1 cellular context compared by ENCODE assay signal in the genomic region with DNA sequence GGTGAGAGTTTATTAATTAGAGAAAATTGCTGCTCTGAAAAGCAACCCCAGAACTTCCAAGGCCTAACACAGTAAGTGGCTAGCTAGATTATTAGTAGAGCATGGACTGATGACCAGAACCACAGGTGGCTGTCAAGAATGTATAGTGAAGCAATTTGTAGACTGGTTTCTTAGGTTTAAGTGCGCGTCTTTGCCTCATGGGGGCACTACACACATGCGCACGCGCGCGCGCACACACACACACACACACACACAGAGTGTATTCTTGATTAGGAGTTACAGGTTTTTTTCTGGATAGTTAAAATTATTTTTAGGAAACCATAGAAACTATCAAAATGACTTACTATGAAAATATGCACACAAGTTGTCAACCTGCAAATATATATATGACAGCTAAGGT.
TF ChIP-seq lines count a peak whose summit lies in the region.

No MANE protein-coding gene starts in this region.

TF ChIP-seq in GM12878, 131 proteins besides CTCF, POLR2A, EP300 and RAD21 (continued from another document):
- TF ChIP-seq, protein P1, sequence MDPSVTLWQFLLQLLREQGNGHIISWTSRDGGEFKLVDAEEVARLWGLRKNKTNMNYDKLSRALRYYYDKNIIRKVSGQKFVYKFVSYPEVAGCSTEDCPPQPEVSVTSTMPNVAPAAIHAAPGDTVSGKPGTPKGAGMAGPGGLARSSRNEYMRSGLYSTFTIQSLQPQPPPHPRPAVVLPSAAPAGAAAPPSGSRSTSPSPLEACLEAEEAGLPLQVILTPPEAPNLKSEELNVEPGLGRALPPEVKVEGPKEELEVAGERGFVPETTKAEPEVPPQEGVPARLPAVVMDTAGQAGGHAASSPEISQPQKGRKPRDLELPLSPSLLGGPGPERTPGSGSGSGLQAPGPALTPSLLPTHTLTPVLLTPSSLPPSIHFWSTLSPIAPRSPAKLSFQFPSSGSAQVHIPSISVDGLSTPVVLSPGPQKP (IDR thresholded peaks at IDR 0.05; ENCODE audit: low read depth, low read length) = no peak
- TF ChIP-seq SREBF1 (IDR thresholded peaks at IDR 0.05; ENCODE audit: low read length) = no peak
- no peak for TF ChIP-seq SUZ12 (IDR thresholded peaks at IDR 0.05; ENCODE audit: unreplicated experiment)
- TF ChIP-seq, protein P2, sequence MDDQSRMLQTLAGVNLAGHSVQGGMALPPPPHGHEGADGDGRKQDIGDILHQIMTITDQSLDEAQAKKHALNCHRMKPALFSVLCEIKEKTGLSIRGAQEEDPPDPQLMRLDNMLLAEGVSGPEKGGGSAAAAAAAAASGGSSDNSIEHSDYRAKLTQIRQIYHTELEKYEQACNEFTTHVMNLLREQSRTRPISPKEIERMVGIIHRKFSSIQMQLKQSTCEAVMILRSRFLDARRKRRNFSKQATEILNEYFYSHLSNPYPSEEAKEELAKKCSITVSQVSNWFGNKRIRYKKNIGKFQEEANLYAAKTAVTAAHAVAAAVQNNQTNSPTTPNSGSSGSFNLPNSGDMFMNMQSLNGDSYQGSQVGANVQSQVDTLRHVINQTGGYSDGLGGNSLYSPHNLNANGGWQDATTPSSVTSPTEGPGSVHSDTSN (IDR thresholded peaks at IDR 0.05; ENCODE audit: insufficient replicate concordance, low read depth, low read length) = no peak
- TF ChIP-seq, protein P3, sequence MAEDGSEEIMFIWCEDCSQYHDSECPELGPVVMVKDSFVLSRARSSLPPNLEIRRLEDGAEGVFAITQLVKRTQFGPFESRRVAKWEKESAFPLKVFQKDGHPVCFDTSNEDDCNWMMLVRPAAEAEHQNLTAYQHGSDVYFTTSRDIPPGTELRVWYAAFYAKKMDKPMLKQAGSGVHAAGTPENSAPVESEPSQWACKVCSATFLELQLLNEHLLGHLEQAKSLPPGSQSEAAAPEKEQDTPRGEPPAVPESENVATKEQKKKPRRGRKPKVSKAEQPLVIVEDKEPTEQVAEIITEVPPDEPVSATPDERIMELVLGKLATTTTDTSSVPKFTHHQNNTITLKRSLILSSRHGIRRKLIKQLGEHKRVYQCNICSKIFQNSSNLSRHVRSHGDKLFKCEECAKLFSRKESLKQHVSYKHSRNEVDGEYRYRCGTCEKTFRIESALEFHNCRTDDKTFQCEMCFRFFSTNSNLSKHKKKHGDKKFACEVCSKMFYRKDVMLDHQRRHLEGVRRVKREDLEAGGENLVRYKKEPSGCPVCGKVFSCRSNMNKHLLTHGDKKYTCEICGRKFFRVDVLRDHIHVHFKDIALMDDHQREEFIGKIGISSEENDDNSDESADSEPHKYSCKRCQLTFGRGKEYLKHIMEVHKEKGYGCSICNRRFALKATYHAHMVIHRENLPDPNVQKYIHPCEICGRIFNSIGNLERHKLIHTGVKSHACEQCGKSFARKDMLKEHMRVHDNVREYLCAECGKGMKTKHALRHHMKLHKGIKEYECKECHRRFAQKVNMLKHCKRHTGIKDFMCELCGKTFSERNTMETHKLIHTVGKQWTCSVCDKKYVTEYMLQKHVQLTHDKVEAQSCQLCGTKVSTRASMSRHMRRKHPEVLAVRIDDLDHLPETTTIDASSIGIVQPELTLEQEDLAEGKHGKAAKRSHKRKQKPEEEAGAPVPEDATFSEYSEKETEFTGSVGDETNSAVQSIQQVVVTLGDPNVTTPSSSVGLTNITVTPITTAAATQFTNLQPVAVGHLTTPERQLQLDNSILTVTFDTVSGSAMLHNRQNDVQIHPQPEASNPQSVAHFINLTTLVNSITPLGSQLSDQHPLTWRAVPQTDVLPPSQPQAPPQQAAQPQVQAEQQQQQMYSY (CRISPR knock-in tag; IDR thresholded peaks at IDR 0.05) = no peak
- TF ChIP-seq STAT3 (IDR thresholded peaks at IDR 0.05; ENCODE audit: low read depth, low read length) = no peak
- no peak for TF ChIP-seq EED (IDR thresholded peaks at IDR 0.05; ENCODE audit: low read depth)
- no peak for TF ChIP-seq ATF7 (IDR thresholded peaks at IDR 0.05; ENCODE audit: low read depth)
- TF ChIP-seq RAD51 (IDR thresholded peaks at IDR 0.05) = no peak
- TF ChIP-seq CBFB (IDR thresholded peaks at IDR 0.05; ENCODE audit: low read depth) = no peak
- TF ChIP-seq SIX5 (IDR thresholded peaks at IDR 0.05; ENCODE audit: low read depth, low read length, severe bottlenecking) = no peak
- no peak for TF ChIP-seq RELA (IDR thresholded peaks at IDR 0.05; ENCODE audit: borderline replicate concordance, partially characterized antibody)
- TF ChIP-seq, protein P4, sequence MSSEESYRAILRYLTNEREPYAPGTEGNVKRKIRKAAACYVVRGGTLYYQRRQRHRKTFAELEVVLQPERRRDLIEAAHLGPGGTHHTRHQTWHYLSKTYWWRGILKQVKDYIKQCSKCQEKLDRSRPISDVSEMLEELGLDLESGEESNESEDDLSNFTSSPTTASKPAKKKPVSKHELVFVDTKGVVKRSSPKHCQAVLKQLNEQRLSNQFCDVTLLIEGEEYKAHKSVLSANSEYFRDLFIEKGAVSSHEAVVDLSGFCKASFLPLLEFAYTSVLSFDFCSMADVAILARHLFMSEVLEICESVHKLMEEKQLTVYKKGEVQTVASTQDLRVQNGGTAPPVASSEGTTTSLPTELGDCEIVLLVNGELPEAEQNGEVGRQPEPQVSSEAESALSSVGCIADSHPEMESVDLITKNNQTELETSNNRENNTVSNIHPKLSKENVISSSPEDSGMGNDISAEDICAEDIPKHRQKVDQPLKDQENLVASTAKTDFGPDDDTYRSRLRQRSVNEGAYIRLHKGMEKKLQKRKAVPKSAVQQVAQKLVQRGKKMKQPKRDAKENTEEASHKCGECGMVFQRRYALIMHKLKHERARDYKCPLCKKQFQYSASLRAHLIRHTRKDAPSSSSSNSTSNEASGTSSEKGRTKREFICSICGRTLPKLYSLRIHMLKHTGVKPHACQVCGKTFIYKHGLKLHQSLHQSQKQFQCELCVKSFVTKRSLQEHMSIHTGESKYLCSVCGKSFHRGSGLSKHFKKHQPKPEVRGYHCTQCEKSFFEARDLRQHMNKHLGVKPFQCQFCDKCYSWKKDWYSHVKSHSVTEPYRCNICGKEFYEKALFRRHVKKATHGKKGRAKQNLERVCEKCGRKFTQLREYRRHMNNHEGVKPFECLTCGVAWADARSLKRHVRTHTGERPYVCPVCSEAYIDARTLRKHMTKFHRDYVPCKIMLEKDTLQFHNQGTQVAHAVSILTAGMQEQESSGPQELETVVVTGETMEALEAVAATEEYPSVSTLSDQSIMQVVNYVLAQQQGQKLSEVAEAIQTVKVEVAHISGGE (CRISPR knock-in tag; IDR thresholded peaks at IDR 0.05) = no peak
- no peak for TF ChIP-seq NFXL1 (IDR thresholded peaks at IDR 0.05; ENCODE audit: borderline replicate concordance)
- no peak for TF ChIP-seq FOS (IDR thresholded peaks at IDR 0.05; ENCODE audit: borderline replicate concordance, extremely low read depth, insufficient read length)
- TF ChIP-seq SUPT20H (IDR thresholded peaks at IDR 0.05; ENCODE audit: borderline replicate concordance, control insufficient read depth, low read depth, low read length) = no peak
